ENCODE assay signal across 1 cellular context in the genomic region with DNA sequence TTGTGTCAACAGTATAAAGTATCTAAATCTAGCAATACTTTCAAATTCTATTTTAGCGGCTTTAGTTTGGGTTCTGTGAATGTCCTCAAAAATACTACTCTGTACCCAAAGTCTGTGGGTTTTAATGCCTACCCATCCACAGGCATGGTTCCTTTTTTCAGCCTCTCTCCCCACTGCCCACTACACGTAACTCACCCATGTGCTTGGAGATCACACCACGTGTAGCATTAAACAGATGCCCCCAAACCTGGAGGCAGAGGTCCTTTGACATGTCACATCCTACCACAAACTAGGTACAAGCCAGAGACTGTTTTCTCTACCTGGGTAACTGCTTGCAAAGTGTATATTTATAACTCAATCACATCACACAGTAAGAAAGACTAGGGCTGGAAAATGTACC.
TF ChIP-seq lines count a peak whose summit lies in the region.

No MANE protein-coding gene starts in this region.

TF ChIP-seq in WTC11, 78 proteins besides CTCF, POLR2A, EP300 and RAD21:
- no peak for TF ChIP-seq ZMAT4 (CRISPR knock-in tag; IDR thresholded peaks at IDR 0.05)
- TF ChIP-seq NFE2L1 (CRISPR knock-in tag; IDR thresholded peaks at IDR 0.05) = no peak
- no peak for TF ChIP-seq RELA (CRISPR knock-in tag; IDR thresholded peaks at IDR 0.05; ENCODE audit: borderline replicate concordance)
- TF ChIP-seq OVOL2 (CRISPR knock-in tag; IDR thresholded peaks at IDR 0.05; ENCODE audit: borderline replicate concordance) = no peak
- TF ChIP-seq MYBL2 (CRISPR knock-in tag; IDR thresholded peaks at IDR 0.05) = no peak
- no peak for TF ChIP-seq ZNF425 (CRISPR knock-in tag; conservative IDR thresholded peaks at IDR 0.05)
- TF ChIP-seq, protein P1, sequence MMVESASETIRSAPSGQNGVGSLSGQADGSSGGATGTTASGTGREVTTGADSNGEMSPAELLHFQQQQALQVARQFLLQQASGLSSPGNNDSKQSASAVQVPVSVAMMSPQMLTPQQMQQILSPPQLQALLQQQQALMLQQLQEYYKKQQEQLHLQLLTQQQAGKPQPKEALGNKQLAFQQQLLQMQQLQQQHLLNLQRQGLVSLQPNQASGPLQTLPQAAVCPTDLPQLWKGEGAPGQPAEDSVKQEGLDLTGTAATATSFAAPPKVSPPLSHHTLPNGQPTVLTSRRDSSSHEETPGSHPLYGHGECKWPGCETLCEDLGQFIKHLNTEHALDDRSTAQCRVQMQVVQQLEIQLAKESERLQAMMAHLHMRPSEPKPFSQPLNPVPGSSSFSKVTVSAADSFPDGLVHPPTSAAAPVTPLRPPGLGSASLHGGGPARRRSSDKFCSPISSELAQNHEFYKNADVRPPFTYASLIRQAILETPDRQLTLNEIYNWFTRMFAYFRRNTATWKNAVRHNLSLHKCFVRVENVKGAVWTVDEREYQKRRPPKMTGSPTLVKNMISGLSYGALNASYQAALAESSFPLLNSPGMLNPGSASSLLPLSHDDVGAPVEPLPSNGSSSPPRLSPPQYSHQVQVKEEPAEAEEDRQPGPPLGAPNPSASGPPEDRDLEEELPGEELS (CRISPR knock-in tag; IDR thresholded peaks at IDR 0.05) = no peak
- TF ChIP-seq ZNF317 (CRISPR knock-in tag; IDR thresholded peaks at IDR 0.05; ENCODE audit: borderline replicate concordance, low read depth) = no peak
- TF ChIP-seq, protein P2, sequence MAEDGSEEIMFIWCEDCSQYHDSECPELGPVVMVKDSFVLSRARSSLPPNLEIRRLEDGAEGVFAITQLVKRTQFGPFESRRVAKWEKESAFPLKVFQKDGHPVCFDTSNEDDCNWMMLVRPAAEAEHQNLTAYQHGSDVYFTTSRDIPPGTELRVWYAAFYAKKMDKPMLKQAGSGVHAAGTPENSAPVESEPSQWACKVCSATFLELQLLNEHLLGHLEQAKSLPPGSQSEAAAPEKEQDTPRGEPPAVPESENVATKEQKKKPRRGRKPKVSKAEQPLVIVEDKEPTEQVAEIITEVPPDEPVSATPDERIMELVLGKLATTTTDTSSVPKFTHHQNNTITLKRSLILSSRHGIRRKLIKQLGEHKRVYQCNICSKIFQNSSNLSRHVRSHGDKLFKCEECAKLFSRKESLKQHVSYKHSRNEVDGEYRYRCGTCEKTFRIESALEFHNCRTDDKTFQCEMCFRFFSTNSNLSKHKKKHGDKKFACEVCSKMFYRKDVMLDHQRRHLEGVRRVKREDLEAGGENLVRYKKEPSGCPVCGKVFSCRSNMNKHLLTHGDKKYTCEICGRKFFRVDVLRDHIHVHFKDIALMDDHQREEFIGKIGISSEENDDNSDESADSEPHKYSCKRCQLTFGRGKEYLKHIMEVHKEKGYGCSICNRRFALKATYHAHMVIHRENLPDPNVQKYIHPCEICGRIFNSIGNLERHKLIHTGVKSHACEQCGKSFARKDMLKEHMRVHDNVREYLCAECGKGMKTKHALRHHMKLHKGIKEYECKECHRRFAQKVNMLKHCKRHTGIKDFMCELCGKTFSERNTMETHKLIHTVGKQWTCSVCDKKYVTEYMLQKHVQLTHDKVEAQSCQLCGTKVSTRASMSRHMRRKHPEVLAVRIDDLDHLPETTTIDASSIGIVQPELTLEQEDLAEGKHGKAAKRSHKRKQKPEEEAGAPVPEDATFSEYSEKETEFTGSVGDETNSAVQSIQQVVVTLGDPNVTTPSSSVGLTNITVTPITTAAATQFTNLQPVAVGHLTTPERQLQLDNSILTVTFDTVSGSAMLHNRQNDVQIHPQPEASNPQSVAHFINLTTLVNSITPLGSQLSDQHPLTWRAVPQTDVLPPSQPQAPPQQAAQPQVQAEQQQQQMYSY (CRISPR knock-in tag; IDR thresholded peaks at IDR 0.05) = no peak
- TF ChIP-seq ZBTB43 (CRISPR knock-in tag; IDR thresholded peaks at IDR 0.05) = no peak
- no peak for TF ChIP-seq TEAD4 (CRISPR knock-in tag; IDR thresholded peaks at IDR 0.05)
- no peak for TF ChIP-seq ZNF138 (CRISPR knock-in tag; conservative IDR thresholded peaks at IDR 0.05)
- TF ChIP-seq TP53 (CRISPR knock-in tag; IDR thresholded peaks at IDR 0.05) = no peak
- no peak for TF ChIP-seq FOXJ3 (CRISPR knock-in tag; IDR thresholded peaks at IDR 0.05; ENCODE audit: borderline replicate concordance)
TF ChIP-seq in WTC11: peak in this region for 0.
